Comparison of ENCODE assay signal across 24 cellular contexts in genomic region chr4:173240696-173241095, GRCh38.
"Had no signal": no experiment of that assay in that cellular context is flagged by ENCODE, and none has a peak within 500 bp of the region (broad histone marks: within the 10 kb centered on the region; RNA-seq: fewer than 3 reads in every experiment).

No MANE protein-coding gene starts in this region.

- H3K9me3 Mint-ChIP-seq: IgD-negative memory B cell had no signal

- H3K27ac Mint-ChIP-seq: IgD-negative memory B cell had no signal

- H3K9ac ChIP-seq: KMS-11 had no signal

- H2AFZ ChIP-seq: PC-9 had no signal

- H3K27me3 Mint-ChIP-seq: IgD-negative memory B cell had no signal

- H3K27ac ChIP-seq: HL-60, KMS-11, PC-9, SJSA1, SK-N-MC had no signal

- H3K4me3 Mint-ChIP-seq: IgD-negative memory B cell had no signal

- ATAC-seq: K562 had no signal

- H3K4me3 ChIP-seq: K562, MG63, PC-9, SJSA1, SK-N-MC had no signal

- H3K27me3 ChIP-seq: MG63 had no signal

- DNase-seq: MG63, NCI-H1092, NCI-H1105 treated with DMSO at 0.1 percent for 48 hours, NCI-H1417 treated with DMSO at 0.1 percent for 48 hours, NCI-H146, NCI-H1694 treated with DMSO at 0.1 percent for 48 hours, NCI-H1930, NCI-H2081, NCI-H2107, NCI-H2227 treated with DMSO at 0.1 percent for 48 hours, NCI-H524, NCI-H526 treated with DMSO at 0.1 percent for 48 hours, NCI-H774, OCI-M1, PC-9, Right ventricle myocardium superior, RPMI8226, SIG-M5 had no signal

- H3K9me3 ChIP-seq: MG63, SJSA1 had no signal

- H3K4me2 ChIP-seq: PC-9 had no signal

- H3K36me3 ChIP-seq: MG63, SJSA1 had no signal
